In the genomic region with DNA sequence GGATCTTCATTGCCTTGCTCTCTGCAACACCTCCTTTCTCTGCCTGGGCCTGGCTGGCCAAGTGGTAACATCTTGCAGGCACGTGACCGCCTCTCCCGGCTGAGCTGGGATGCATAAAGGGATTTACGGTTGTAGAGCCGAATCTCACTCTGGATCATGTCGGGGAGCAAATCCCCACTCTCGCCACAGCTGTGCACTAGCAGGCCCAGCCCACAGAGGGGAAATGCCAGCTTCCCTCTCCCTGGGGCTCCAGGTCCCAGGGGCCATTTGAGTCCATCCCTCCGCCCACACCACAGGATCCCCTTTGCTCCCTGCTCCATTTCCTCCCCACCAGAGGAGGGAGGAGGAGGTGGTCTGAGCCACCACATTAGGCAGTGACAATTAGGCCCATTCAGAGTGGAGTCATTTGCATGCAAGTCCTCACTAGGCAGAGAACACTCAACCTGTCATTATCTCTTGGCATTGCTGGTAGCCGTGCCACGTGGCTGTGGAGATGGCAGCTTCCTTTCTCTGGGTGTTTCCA, we compare ENCODE assay signal across 1 cellular context.
TF ChIP-seq lines count a peak whose summit lies in the region.

No MANE protein-coding gene starts in this region.

TF ChIP-seq in IMR-90, 13 proteins besides CTCF, POLR2A, EP300 and RAD21 (continued from another document):
- TF ChIP-seq, protein P1, sequence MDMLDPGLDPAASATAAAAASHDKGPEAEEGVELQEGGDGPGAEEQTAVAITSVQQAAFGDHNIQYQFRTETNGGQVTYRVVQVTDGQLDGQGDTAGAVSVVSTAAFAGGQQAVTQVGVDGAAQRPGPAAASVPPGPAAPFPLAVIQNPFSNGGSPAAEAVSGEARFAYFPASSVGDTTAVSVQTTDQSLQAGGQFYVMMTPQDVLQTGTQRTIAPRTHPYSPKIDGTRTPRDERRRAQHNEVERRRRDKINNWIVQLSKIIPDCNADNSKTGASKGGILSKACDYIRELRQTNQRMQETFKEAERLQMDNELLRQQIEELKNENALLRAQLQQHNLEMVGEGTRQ (IDR thresholded peaks at IDR 0.05; ENCODE audit: low read depth, low read length), result no peak
- no peak for TF ChIP-seq SMC3 (IDR thresholded peaks at IDR 0.05; ENCODE audit: low read depth, low read length)
- TF ChIP-seq MAZ (IDR thresholded peaks at IDR 0.05; ENCODE audit: borderline replicate concordance, low read depth, low read length), result no peak
- TF ChIP-seq MXI1 (IDR thresholded peaks at IDR 0.05; ENCODE audit: borderline replicate concordance, low read depth, low read length), result no peak
- no peak for TF ChIP-seq CEBPB (IDR thresholded peaks at IDR 0.05; ENCODE audit: low read depth, low read length)
- no peak for TF ChIP-seq RCOR1 (IDR thresholded peaks at IDR 0.05; ENCODE audit: insufficient replicate concordance, low read length)
